9 cellular contexts compared by ENCODE assay signal in the genomic region with DNA sequence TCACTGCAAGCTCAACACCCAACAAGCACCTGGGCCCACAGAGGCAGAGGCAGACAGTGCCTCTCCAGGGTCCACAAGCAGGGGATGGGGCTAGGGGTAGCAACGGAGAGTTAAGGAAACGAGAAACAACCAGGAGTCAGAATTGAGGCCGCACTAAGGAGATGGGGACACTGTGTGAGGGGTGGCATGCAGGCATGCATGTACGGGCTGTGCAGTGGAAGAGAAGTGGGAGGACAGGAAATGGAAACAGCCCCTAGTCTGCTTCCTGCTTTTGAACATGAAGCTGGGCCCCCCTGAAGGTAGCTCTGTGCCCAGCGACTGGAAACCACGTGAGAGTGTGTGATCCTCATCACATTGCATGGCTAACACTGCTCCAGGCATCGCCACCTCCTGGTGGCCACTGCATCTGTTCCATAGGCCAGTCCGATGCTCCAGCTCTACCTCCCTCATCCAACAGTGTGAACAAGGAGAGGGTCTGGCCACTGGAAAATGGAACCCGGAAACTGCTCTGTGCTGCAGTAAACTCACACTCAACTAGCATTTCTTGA. TPM values are rescaled to one million over a fixed set of nuclear protein-coding genes. Genes with fewer than 3 reads are reported as not detected.
A peak's percentile ranks its signal among the peaks of the same experiment; 100 is the strongest.
DNase-seq lines count a peak whose midpoint lies in the region; ATAC-seq and TF ChIP-seq lines count a peak whose summit lies in the region.
"Had no signal": no experiment of that assay in that cellular context is flagged by ENCODE, and none has a peak within 500 bp of the region (broad histone marks: within the 10 kb centered on the region; RNA-seq: fewer than 3 reads in every experiment).

No MANE protein-coding gene starts in this region.

- DNase-seq in GM06990 (ENCODE audit: extremely low read depth, insufficient read length) (no peak), NB4 (ENCODE audit: low read depth) (peak; percentile 67), endodermal cell (peak; percentile 75), neural crest cell (ENCODE audit: low read depth, low spot score) (no peak), A172 (ENCODE audit: low spot score) (no peak), NCI-H510A treated with DMSO at 0.1 percent for 48 hours (lab: John Stamatoyannopoulos, UW) (no peak)

- no peaks in the 10 kb centered on the region for H3K27me3 ChIP-seq in GM06990 (replicated peaks; ENCODE audit: control insufficient read depth, insufficient read depth, low read length)
- H3K27me3 ChIP-seq in endodermal cell (ENCODE audit: control insufficient read depth, insufficient read depth, low read length, poor library complexity, severe bottlenecking) = no peaks in the 10 kb centered on the region
- H3K27me3 ChIP-seq: SJCRH30 had no signal

- H3K9ac ChIP-seq in endodermal cell (ENCODE audit: extremely low read depth, low read length, poor library complexity, severe bottlenecking) = no peak overlapping the region

- no peak for TF ChIP-seq POLR2A in NB4 (IDR thresholded peaks at IDR 0.05; ENCODE audit: extremely low read depth, insufficient read length)

- TF ChIP-seq CTCF in GM06990 (IDR thresholded peaks at IDR 0.05; ENCODE audit: insufficient read depth, low read length, poor library complexity, severe bottlenecking) = peak; percentile 34
- peak; percentile 35 for TF ChIP-seq CTCF in NB4 (IDR thresholded peaks at IDR 0.05; ENCODE audit: low read depth, low read length)
- peak; percentile 73 for TF ChIP-seq CTCF in endodermal cell (conservative IDR thresholded peaks at IDR 0.05)
- TF ChIP-seq CTCF in neural crest cell (conservative IDR thresholded peaks at IDR 0.05) = peak; percentile 28

- peaks cover 12% of the 10 kb centered on the region for H3K9me3 ChIP-seq in endodermal cell (ENCODE audit: control insufficient read depth, low read length)
- H3K9me3 ChIP-seq: SJCRH30 had no signal

- no peak overlapping the region for H3K27ac ChIP-seq in endodermal cell (ENCODE audit: low read depth, low read length)
- H3K27ac ChIP-seq: SJCRH30 had no signal

- no peaks in the 10 kb centered on the region for H3K4me1 ChIP-seq in endodermal cell (ENCODE audit: control insufficient read depth, insufficient read depth, low read length)
- H3K4me1 ChIP-seq: SJCRH30 had no signal

- H3K9me3 Mint-ChIP-seq in endodermal cell (peaks cover 7% of the 10 kb centered on the region), neural crest cell (peaks cover 3% of the 10 kb centered on the region)

- H3K27me3 Mint-ChIP-seq in endodermal cell (ENCODE audit: insufficient read depth) = no peaks in the 10 kb centered on the region
- no peaks in the 10 kb centered on the region for H3K27me3 Mint-ChIP-seq in neural crest cell (ENCODE audit: low read depth)

- WGBS in endodermal cell (ENCODE audit: insufficient coverage in 1 of 2, insufficient read length in 1 of 2), 2 experiments = 78 to 81% methylated on average over 7 to 9 of the region's 9 CpGs

- peak overlapping the region; percentile 45 for H3K27ac Mint-ChIP-seq in endodermal cell
- no peak overlapping the region for H3K27ac Mint-ChIP-seq in neural crest cell (ENCODE audit: unreplicated experiment)

- no peaks in the 10 kb centered on the region for H3K36me3 ChIP-seq in GM06990 (ENCODE audit: control insufficient read depth, insufficient read depth, low read length)
- H3K36me3 ChIP-seq in endodermal cell (ENCODE audit: control insufficient read depth, insufficient read depth, low read length) = peaks cover 19% of the 10 kb centered on the region
- H3K36me3 ChIP-seq: SJCRH30 had no signal

- no peak for ATAC-seq in GM21360 (IDR thresholded peaks at IDR 0.05; ENCODE audit: unreplicated experiment)
- ATAC-seq in HG02938 (IDR thresholded peaks at IDR 0.05; ENCODE audit: unreplicated experiment) = no peak

- H3K36me3 Mint-ChIP-seq in endodermal cell (ENCODE audit: low read depth) (peaks cover 20% of the 10 kb centered on the region), neural crest cell (ENCODE audit: low read depth) (peaks cover 14% of the 10 kb centered on the region)

- H3K4me1 Mint-ChIP-seq in endodermal cell (peaks cover 1% of the 10 kb centered on the region), neural crest cell (peaks cover 5% of the 10 kb centered on the region)

- H3K4me3 ChIP-seq in GM06990 (replicated peaks; ENCODE audit: low read depth, low read length) (no peak overlapping the region), NB4 (ENCODE audit: low read depth, low read length) (no peak overlapping the region), endodermal cell (ENCODE audit: low read length) (no peak overlapping the region)
- H3K4me3 ChIP-seq: SJCRH30 had no signal

- H3K4me3 Mint-ChIP-seq in endodermal cell = no peak overlapping the region
- no peak overlapping the region for H3K4me3 Mint-ChIP-seq in neural crest cell

RNA-seq across cellular contexts. Expression of a gene that starts 44.0 kb away (rescaled TPM):
- total RNA-seq in endodermal cell = 10 to 100 TPM; 35.5 to 38.3 TPM
- 41.5 TPM for polyA plus RNA-seq in endodermal cell (2013, experiment 1 of 2)
- polyA plus RNA-seq in endodermal cell (2013, experiment 2 of 2) = 41.3 TPM
- 41.1 and 41.2 TPM in 2 replicates for total RNA-seq in neural crest cell
- total RNA-seq in A172 (2014; rRNA removed; shearing (Covaris generic)) = 46.6 and 49.1 TPM in 2 replicates

Comparison
In these comparisons a context has a peak if more than half of its experiments do, and no peak if none do; other contexts are left out.
1. DNase-seq: peak in NB4 (single experiment) and endodermal cell (single experiment); none in GM06990 (single experiment), neural crest cell (single experiment), A172 (single experiment) and NCI-H510A treated with DMSO at 0.1 percent for 48 hours (single experiment).
2. Peak in every context shown above with its lines, with median percentiles within 50 percentile points of each other: CTCF ChIP-seq.